Comparison of ENCODE assay signal across 11 cellular contexts in the genomic region with DNA sequence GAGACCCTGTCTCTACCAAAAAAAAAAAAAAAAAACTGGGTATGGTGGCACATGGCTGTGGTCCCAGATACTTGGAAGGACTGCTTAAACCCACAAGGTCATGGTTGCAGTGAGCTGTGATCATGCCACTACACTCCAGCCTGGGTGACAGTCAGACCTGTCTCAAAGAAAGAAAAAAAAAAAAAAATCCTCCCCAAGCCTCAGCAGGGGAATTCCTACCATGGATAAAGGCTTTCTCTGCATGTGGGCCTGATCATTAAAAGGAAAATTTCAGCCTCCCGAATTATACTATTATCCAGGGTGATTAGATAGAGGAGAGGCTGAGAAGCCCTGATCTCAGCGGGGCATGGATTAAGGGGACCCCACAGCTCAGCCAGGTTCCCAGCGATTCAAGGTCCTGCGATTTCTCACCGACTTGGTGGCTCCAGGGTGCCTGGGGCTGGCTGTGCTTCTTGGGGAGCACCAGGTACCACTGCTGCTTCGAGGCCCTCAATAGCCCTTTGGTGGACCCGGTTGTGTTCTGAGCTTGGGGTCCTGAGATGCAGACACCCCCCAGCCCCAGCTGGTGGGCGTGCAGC. TPM values are rescaled to one million over a fixed set of nuclear protein-coding genes. Genes with fewer than 3 reads are reported as not detected.
DNase-seq lines count a peak whose midpoint lies in the region; ATAC-seq and TF ChIP-seq lines count a peak whose summit lies in the region.
"Had no signal": no experiment of that assay in that cellular context is flagged by ENCODE, and none has a peak within 500 bp of the region (broad histone marks: within the 10 kb centered on the region; RNA-seq: fewer than 3 reads in every experiment).

No MANE protein-coding gene starts in this region.

- H3K4me3 ChIP-seq in SK-N-MC (peak overlapping the region; percentile 68), gastroesophageal sphincter (no peak overlapping the region)

- TF ChIP-seq POLR2A in gastroesophageal sphincter (IDR thresholded peaks at IDR 0.05), result no peak

- TF ChIP-seq CTCF in gastroesophageal sphincter (IDR thresholded peaks at IDR 0.05), result no peak

- H3K27ac ChIP-seq in SK-N-MC (peak overlapping the region; percentile 96), gastroesophageal sphincter (peak overlapping the region in 3 of 4 donors; percentile 63 to 87 (median 74))
- H3K27ac ChIP-seq: 22Rv1 had no signal

- peaks cover 23% of the 10 kb centered on the region for H3K36me3 Mint-ChIP-seq in stimulated activated memory B cell treated with anti-CD40 and anti-IgM and Interleukin-4, amounts not matched to agents 10 μg/mL and 1 μg/mL and 100 μg/mL, for 72 hours

- peak overlapping the region; percentile 94 for H3K27ac Mint-ChIP-seq in stimulated activated memory B cell treated with anti-CD40 and anti-IgM and Interleukin-4, amounts not matched to agents 10 μg/mL and 1 μg/mL and 100 μg/mL, for 72 hours

- H3K4me1 ChIP-seq in gastroesophageal sphincter, result peaks cover 0 to 82% (median 57%) of the 10 kb centered on the region in 3 donors

- no peaks in the 10 kb centered on the region for H3K27me3 ChIP-seq in gastroesophageal sphincter

- H3K9me3 ChIP-seq in SK-N-MC (ENCODE audit: low read depth, low read length) (no peaks in the 10 kb centered on the region), gastroesophageal sphincter (no peaks in the 10 kb centered on the region)

- no peaks in the 10 kb centered on the region for H3K27me3 Mint-ChIP-seq in stimulated activated memory B cell treated with anti-CD40 and anti-IgM and Interleukin-4, amounts not matched to agents 10 μg/mL and 1 μg/mL and 100 μg/mL, for 72 hours

- DNase-seq in NCI-H146 (lab: John Stamatoyannopoulos, UW) (peak; percentile 60), NCI-H146 treated with DMSO at 0.1 percent for 48 hours (lab: John Stamatoyannopoulos, UW; ENCODE audit: unreplicated experiment) (no peak), SK-N-MC (ENCODE audit: low read depth, low spot score) (no peak)
- DNase-seq: activated CD4-positive, alpha-beta T cell treated with anti-CD3 and anti-CD28 coated beads, Interleukin-2, amount 50 U/mL, for 1 hour; NCI-H1092 had no signal

- H3K36me3 ChIP-seq in SK-N-MC (ENCODE audit: insufficient read depth, low read length) (peaks cover 3% of the 10 kb centered on the region; the same call in 1 of the 2 replicates), gastroesophageal sphincter (peaks cover 0 to 7% of the 10 kb centered on the region in 2 donors)

- peak overlapping the region; percentile 84 for H3K4me3 Mint-ChIP-seq in stimulated activated memory B cell treated with anti-CD40 and anti-IgM and Interleukin-4, amounts not matched to agents 10 μg/mL and 1 μg/mL and 100 μg/mL, for 72 hours

- peaks cover 84% of the 10 kb centered on the region for H3K4me1 Mint-ChIP-seq in stimulated activated memory B cell treated with anti-CD40 and anti-IgM and Interleukin-4, amounts not matched to agents 10 μg/mL and 1 μg/mL and 100 μg/mL, for 72 hours

- H3K9ac ChIP-seq in SK-N-MC (ENCODE audit: insufficient read length), result no peak overlapping the region

- TF ChIP-seq EP300 in gastroesophageal sphincter (IDR thresholded peaks at IDR 0.05), result no peak

- H3K9me3 Mint-ChIP-seq in stimulated activated memory B cell treated with anti-CD40 and anti-IgM and Interleukin-4, amounts not matched to agents 10 μg/mL and 1 μg/mL and 100 μg/mL, for 72 hours, result no peaks in the 10 kb centered on the region

- WGBS in gastroesophageal sphincter (ENCODE audit: low coverage in 1 of 2), 2 donors, result 0 to 81% methylated on average over 1 to 5 of the region's 8 CpGs

- no peak for ATAC-seq in gastroesophageal sphincter
- ATAC-seq in stimulated activated memory B cell treated with anti-CD40 and anti-IgM and Interleukin-4, amounts not matched to agents 10 μg/mL and 1 μg/mL and 100 μg/mL, for 72 hours, result no peak
- ATAC-seq in HG02884 (IDR thresholded peaks at IDR 0.05; ENCODE audit: unreplicated experiment), result no peak
- no peak for ATAC-seq in HG02852 (IDR thresholded peaks at IDR 0.05; ENCODE audit: unreplicated experiment)
- no peak for ATAC-seq in GM21576 (IDR thresholded peaks at IDR 0.05; ENCODE audit: unreplicated experiment)

RNA-seq across cellular contexts. Expression of a gene that starts 5.6 kb away (rescaled TPM):
- 10 to 100 TPM; 17.0 to 33.1 (median 23.3) TPM for total RNA-seq in gastroesophageal sphincter

RNA-seq across cellular contexts. Expression of a gene that starts 42.4 kb away (rescaled TPM):
- 10 to 100 TPM in 1 of 4 donors, 1 to 10 TPM in 3; 6.3 to 16.0 (median 8.2) TPM for total RNA-seq in gastroesophageal sphincter
